ENCODE assay signal across 2 cellular contexts in genomic region chr1:23381233-23381885, GRCh38.
TF ChIP-seq lines count a peak whose summit lies in the region.

No MANE protein-coding gene starts in this region.

TF ChIP-seq in Ishikawa, 13 proteins besides CTCF, POLR2A, EP300 and RAD21:
- TF ChIP-seq CEBPB (IDR thresholded peaks at IDR 0.05) (no peak), TAF1 (IDR thresholded peaks at IDR 0.05; ENCODE audit: low read depth) (no peak), MAX (IDR thresholded peaks at IDR 0.05) (0 out of 2 replicates have a peak, but pooled peaks have one; percentile 29), ZBTB7A (IDR thresholded peaks at IDR 0.05; ENCODE audit: low read depth) (no peak), USF1 (IDR thresholded peaks at IDR 0.05) (no peak), TEAD4 (IDR thresholded peaks at IDR 0.05) (peak; percentile 76), REST (IDR thresholded peaks at IDR 0.05; ENCODE audit: low read depth) (no peak), FOXM1 (IDR thresholded peaks at IDR 0.05; ENCODE audit: borderline replicate concordance, low read depth) (no peak), TCF12 (IDR thresholded peaks at IDR 0.05; ENCODE audit: low read depth) (peak; percentile 35; the same call in 1 of the 2 replicates), NFIC (IDR thresholded peaks at IDR 0.05) (peak; percentile 74)

TF ChIP-seq in GM12878, 131 proteins besides CTCF, POLR2A, EP300 and RAD21:
- TF ChIP-seq SPI1 (IDR thresholded peaks at IDR 0.05; ENCODE audit: borderline replicate concordance, insufficient read depth, low read depth, low read length), result peak; percentile 34; the same call in 1 of the 2 replicates
- TF ChIP-seq ZSCAN29 (IDR thresholded peaks at IDR 0.05), result no peak
